Comparison of ENCODE assay signal across 8 cellular contexts in the genomic region with DNA sequence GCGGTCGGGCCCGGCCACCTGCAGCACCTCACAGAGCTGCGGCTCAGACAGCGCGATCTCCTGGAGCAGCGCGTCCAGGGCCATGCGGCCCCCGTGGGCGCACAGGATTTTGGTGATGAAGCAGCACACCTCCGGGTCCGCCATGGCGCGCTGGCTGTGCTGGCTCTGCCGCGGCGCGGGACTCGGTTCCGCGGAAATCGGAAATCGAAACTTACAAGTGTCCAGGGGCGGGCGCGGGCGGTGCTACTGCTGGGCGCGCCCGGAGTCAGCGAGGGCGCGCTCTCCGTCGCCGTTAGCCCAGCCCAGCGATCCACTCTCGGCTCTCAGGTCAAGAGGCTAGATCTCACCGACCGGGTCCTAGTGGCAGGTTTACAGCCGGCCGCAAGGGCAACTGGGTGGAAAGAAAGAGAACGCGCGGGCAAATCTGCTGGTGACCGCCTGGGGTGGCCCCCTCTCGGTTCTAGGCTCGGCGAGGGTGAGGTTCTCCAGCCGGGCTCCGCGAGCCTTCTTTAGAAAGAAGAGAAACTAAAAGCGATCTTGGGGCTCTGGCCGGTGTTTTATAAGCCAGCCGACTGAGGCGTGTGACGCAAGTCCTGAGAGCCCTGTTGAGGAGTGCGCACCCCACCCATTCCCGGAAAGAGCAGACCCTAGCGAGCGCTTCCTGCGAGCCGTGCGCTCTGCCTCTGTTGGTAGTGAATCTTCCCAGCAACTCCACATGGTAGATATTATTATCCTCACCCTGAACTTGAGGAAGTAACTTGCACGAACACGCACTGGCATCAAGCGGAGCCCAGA. TPM values are rescaled to one million over a fixed set of nuclear protein-coding genes. Genes with fewer than 3 reads are reported as not detected.
DNase-seq lines count a peak whose midpoint lies in the region; ATAC-seq and TF ChIP-seq lines count a peak whose summit lies in the region.

ZC3HAV1 (minus strand) TSS at position 533 of the 795 bp plus-strand sequence; CDS start at position 144, 389 bp downstream.

- TF ChIP-seq CTCF in RWPE1 (conservative IDR thresholded peaks at IDR 0.05; ENCODE audit: low read depth), result no peak
- no peak for TF ChIP-seq CTCF in fibroblast of mammary gland (conservative IDR thresholded peaks at IDR 0.05; ENCODE audit: control insufficient read depth, insufficient read depth, low read depth, low read length)
- peak in 1 of 3 experiments; percentile 8 for TF ChIP-seq CTCF in nephron (IDR thresholded peaks at IDR 0.05; ENCODE audit: unreplicated experiment in 3 of 3)

- peak; percentile 69 for ATAC-seq in GM21619 (IDR thresholded peaks at IDR 0.05; ENCODE audit: unreplicated experiment)
- ATAC-seq in activated T-helper 17 cell treated with anti-CD3 and anti-CD28 coated beads, Interleukin-2, amount 50 U/mL, for 72 hours (replicated peaks), result peak; percentile 78
- peak; percentile 83 for ATAC-seq in stimulated activated naive CD8-positive, alpha-beta T cell treated with anti-CD3 and anti-CD28 coated beads, Interleukin-15, Interleukin-2, amounts not matched to agents 100 U/mL and 50 U/mL, for 24 hours

- H3K4me3 ChIP-seq in Jurkat, Clone E6-1 (ENCODE audit: low read length), result peak within 1 kb of the TSS; percentile 83
- H3K4me3 ChIP-seq in fibroblast of mammary gland (ENCODE audit: control insufficient read depth, low read depth, low read length), result peak within 1 kb of the TSS; percentile 88

- H3K27ac Mint-ChIP-seq in activated T-helper 17 cell treated with anti-CD3 and anti-CD28 coated beads, Interleukin-2, amount 50 U/mL, for 72 hours, result peak within 1 kb of the TSS; percentile 94
- peak within 1 kb of the TSS; percentile 19 to 60 (median 52) for H3K27ac Mint-ChIP-seq in nephron

- peak within 1 kb of the TSS; percentile 99 for H3K27ac ChIP-seq in RWPE1

- CTCF ChIA-PET in RWPE1 (lab: Yijun Ruan, JAX), result no interaction called here

- peaks cover 67% of the 10 kb centered on the region for H3K36me3 Mint-ChIP-seq in activated T-helper 17 cell treated with anti-CD3 and anti-CD28 coated beads, Interleukin-2, amount 50 U/mL, for 72 hours (ENCODE audit: low read depth)
- no peaks in the 10 kb centered on the region for H3K36me3 Mint-ChIP-seq in nephron (ENCODE audit: low read depth)

- POLR2A ChIA-PET in RWPE1 (lab: Yijun Ruan, JAX; ENCODE audit: low non-redundant PET), result no interaction called here

- peaks cover 25% of the 10 kb centered on the region for H3K4me1 Mint-ChIP-seq in activated T-helper 17 cell treated with anti-CD3 and anti-CD28 coated beads, Interleukin-2, amount 50 U/mL, for 72 hours
- H3K4me1 Mint-ChIP-seq in nephron, result peaks cover 14% of the 10 kb centered on the region

- H3K27me3 Mint-ChIP-seq in activated T-helper 17 cell treated with anti-CD3 and anti-CD28 coated beads, Interleukin-2, amount 50 U/mL, for 72 hours, result no peaks in the 10 kb centered on the region
- H3K27me3 Mint-ChIP-seq in nephron (ENCODE audit: low read depth), result peaks cover 44% of the 10 kb centered on the region

- peaks cover 5% of the 10 kb centered on the region for H3K9me3 Mint-ChIP-seq in activated T-helper 17 cell treated with anti-CD3 and anti-CD28 coated beads, Interleukin-2, amount 50 U/mL, for 72 hours
- no peaks in the 10 kb centered on the region for H3K9me3 Mint-ChIP-seq in nephron

- peak; percentile 77 for DNase-seq in DMS79 (lab: John Stamatoyannopoulos, UW)
- DNase-seq in Jurkat, Clone E6-1 (ENCODE audit: low read depth, low spot score), result peak; percentile 96
- DNase-seq in RWPE1 (ENCODE audit: low spot score), result peak; percentile 84
- DNase-seq in fibroblast of mammary gland (ENCODE audit: low read depth), result peak; percentile 89
- DNase-seq in stimulated activated naive CD8-positive, alpha-beta T cell treated with anti-CD3 and anti-CD28 coated beads, Interleukin-15, Interleukin-2, amounts not matched to agents 100 U/mL and 50 U/mL, for 24 hours, result peak; percentile 86

- peak within 1 kb of the TSS; percentile 99 for H3K4me3 Mint-ChIP-seq in activated T-helper 17 cell treated with anti-CD3 and anti-CD28 coated beads, Interleukin-2, amount 50 U/mL, for 72 hours
- peak within 1 kb of the TSS; percentile 89 to 95 (median 94) for H3K4me3 Mint-ChIP-seq in nephron

RNA-seq across cellular contexts. Expression of gene ZC3HAV1, which starts in this region (rescaled TPM):
- polyA plus RNA-seq in Jurkat, Clone E6-1 (2012; ENCODE audit: insufficient read depth, insufficient read length), result 17.1 TPM
- total RNA-seq in activated T-helper 17 cell treated with anti-CD3 and anti-CD28 coated beads, Interleukin-2, amount 50 U/mL, for 72 hours, result 100 to 1,000 TPM; 111 to 150 TPM

Comparison
In these comparisons a context has a peak if more than half of its experiments do, and no peak if none do; other contexts are left out.
1. Peak in every context shown above with its lines: DNase-seq, ATAC-seq, H3K4me3 ChIP-seq and H3K27ac ChIP-seq.